In the genomic region with DNA sequence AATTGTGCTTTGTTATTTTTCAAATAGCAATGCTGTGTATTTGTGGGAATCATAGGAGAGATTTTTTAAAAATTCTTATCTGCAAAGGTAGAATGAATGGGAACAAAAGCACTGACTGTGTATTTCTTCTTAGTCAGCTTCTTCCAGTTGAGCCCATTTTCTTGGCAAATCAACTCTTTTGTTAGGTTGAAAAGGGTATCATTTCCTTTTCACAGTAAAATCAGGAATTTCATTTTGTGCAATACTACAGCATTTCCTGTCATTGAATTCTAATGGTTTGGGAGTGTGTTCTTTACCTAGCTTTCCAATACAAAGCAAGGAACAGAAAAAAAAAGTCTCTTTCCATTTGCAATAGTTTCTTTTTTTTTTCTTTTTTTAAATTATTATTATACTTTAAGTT, we compare ENCODE assay signal across 10 cellular contexts. TPM values are rescaled to one million over a fixed set of nuclear protein-coding genes. Genes with fewer than 3 reads are reported as not detected.
A peak's percentile ranks its signal among the peaks of the same experiment; 100 is the strongest.
DNase-seq lines count a peak whose midpoint lies in the region; ATAC-seq and TF ChIP-seq lines count a peak whose summit lies in the region.
"Had no signal": no experiment of that assay in that cellular context is flagged by ENCODE, and none has a peak within 500 bp of the region (broad histone marks: within the 10 kb centered on the region; RNA-seq: fewer than 3 reads in every experiment).

No MANE protein-coding gene starts in this region.

- TF ChIP-seq CTCF in fibroblast of pulmonary artery (IDR thresholded peaks at IDR 0.05; ENCODE audit: low read length, missing control alignments) = no peak

- H3K9me3 Mint-ChIP-seq in activated CD4-positive, alpha-beta T cell treated with anti-CD3 and anti-CD28 coated beads, Interleukin-2, amount 10 ng/mL, durations not matched to agents 7 days and 5 days = no peaks in the 10 kb centered on the region
- H3K9me3 Mint-ChIP-seq in activated CD8-positive, alpha-beta T cell treated with anti-CD3 and anti-CD28 coated beads, Interleukin-2, amount 10 ng/mL, durations not matched to agents 7 days and 5 days (ENCODE audit: insufficient read depth) = no peaks in the 10 kb centered on the region
- H3K9me3 Mint-ChIP-seq in stimulated activated memory B cell treated with anti-CD40 and anti-IgM and Interleukin-4, amounts not matched to agents 10 μg/mL and 1 μg/mL and 100 μg/mL, for 72 hours = peaks cover 2% of the 10 kb centered on the region

- peaks cover 2% of the 10 kb centered on the region for H3K27me3 Mint-ChIP-seq in activated CD4-positive, alpha-beta T cell treated with anti-CD3 and anti-CD28 coated beads, Interleukin-2, amount 10 ng/mL, durations not matched to agents 7 days and 5 days
- H3K27me3 Mint-ChIP-seq in activated CD8-positive, alpha-beta T cell treated with anti-CD3 and anti-CD28 coated beads, Interleukin-2, amount 10 ng/mL, durations not matched to agents 7 days and 5 days (ENCODE audit: low read depth) = peaks cover 2% of the 10 kb centered on the region
- peaks cover 4% of the 10 kb centered on the region for H3K27me3 Mint-ChIP-seq in stimulated activated memory B cell treated with anti-CD40 and anti-IgM and Interleukin-4, amounts not matched to agents 10 μg/mL and 1 μg/mL and 100 μg/mL, for 72 hours

- peaks cover 4% of the 10 kb centered on the region for H3K36me3 Mint-ChIP-seq in activated CD4-positive, alpha-beta T cell treated with anti-CD3 and anti-CD28 coated beads, Interleukin-2, amount 10 ng/mL, durations not matched to agents 7 days and 5 days (ENCODE audit: low read depth)
- no peaks in the 10 kb centered on the region for H3K36me3 Mint-ChIP-seq in activated CD8-positive, alpha-beta T cell treated with anti-CD3 and anti-CD28 coated beads, Interleukin-2, amount 10 ng/mL, durations not matched to agents 7 days and 5 days (ENCODE audit: low read depth)
- peaks cover 2% of the 10 kb centered on the region for H3K36me3 Mint-ChIP-seq in stimulated activated memory B cell treated with anti-CD40 and anti-IgM and Interleukin-4, amounts not matched to agents 10 μg/mL and 1 μg/mL and 100 μg/mL, for 72 hours

- no peak overlapping the region for H3K4me3 ChIP-seq in fibroblast of pulmonary artery (replicated peaks; ENCODE audit: low read depth, low read length)

- POLR2A ChIA-PET in activated CD4-positive, alpha-beta T cell treated with anti-CD3 and anti-CD28 coated beads, Interleukin-2, amount 10 ng/mL, durations not matched to agents 7 days and 5 days (lab: Charles Lee) = no interaction called here
- POLR2A ChIA-PET in activated CD8-positive, alpha-beta T cell treated with anti-CD3 and anti-CD28 coated beads, Interleukin-2, amount 10 ng/mL, durations not matched to agents 7 days and 5 days (lab: Charles Lee) = interaction anchor here (1.4 to 4.1 kb wide), 3 partner anchors 15 to 320 kb away, joined by 4 to 26 read pairs (median 13); a partner anchor contains a TSS

- peaks cover 38% of the 10 kb centered on the region for H3K4me1 Mint-ChIP-seq in activated CD4-positive, alpha-beta T cell treated with anti-CD3 and anti-CD28 coated beads, Interleukin-2, amount 10 ng/mL, durations not matched to agents 7 days and 5 days
- H3K4me1 Mint-ChIP-seq in activated CD8-positive, alpha-beta T cell treated with anti-CD3 and anti-CD28 coated beads, Interleukin-2, amount 10 ng/mL, durations not matched to agents 7 days and 5 days (ENCODE audit: low read depth) = peaks cover 26% of the 10 kb centered on the region
- H3K4me1 Mint-ChIP-seq in stimulated activated memory B cell treated with anti-CD40 and anti-IgM and Interleukin-4, amounts not matched to agents 10 μg/mL and 1 μg/mL and 100 μg/mL, for 72 hours = peaks cover 20% of the 10 kb centered on the region

- DNase-seq in activated CD4-positive, alpha-beta T cell treated with anti-CD3 and anti-CD28 coated beads, Interleukin-2, amount 10 ng/mL, durations not matched to agents 7 days and 5 days = no peak
- DNase-seq in activated CD4-positive, alpha-beta T cell treated with anti-CD3 and anti-CD28 coated beads, Interleukin-2, amount 50 U/mL, for 4 hours = no peak
- no peak for DNase-seq in activated CD8-positive, alpha-beta T cell treated with anti-CD3 and anti-CD28 coated beads, Interleukin-2, amount 10 ng/mL, durations not matched to agents 7 days and 5 days
- DNase-seq in fibroblast of pulmonary artery (ENCODE audit: low read depth) = peak; percentile 49
- no peak for DNase-seq in NCI-H1048 (lab: John Stamatoyannopoulos, UW)
- no peak for DNase-seq in AG08395 (ENCODE audit: low spot score)
- DNase-seq: effector CD8-positive, alpha-beta T cell; NCI-H1105 had no signal

- no peak for ATAC-seq in activated CD8-positive, alpha-beta T cell treated with anti-CD3 and anti-CD28 coated beads, Interleukin-2, amount 10 ng/mL, durations not matched to agents 7 days and 5 days
- ATAC-seq in stimulated activated memory B cell treated with anti-CD40 and anti-IgM and Interleukin-4, amounts not matched to agents 10 μg/mL and 1 μg/mL and 100 μg/mL, for 72 hours = no peak
- no peak for ATAC-seq in GM19452 (IDR thresholded peaks at IDR 0.05; ENCODE audit: unreplicated experiment)

- CTCF ChIA-PET in activated CD4-positive, alpha-beta T cell treated with anti-CD3 and anti-CD28 coated beads, Interleukin-2, amount 10 ng/mL, durations not matched to agents 7 days and 5 days (lab: Charles Lee) = interaction anchor here (1.2 to 2.1 kb wide), 5 partner anchors 8 to 148 kb away, joined by 3 to 12 read pairs (median 4); no protein-coding TSS in a partner anchor
- CTCF ChIA-PET in activated CD8-positive, alpha-beta T cell treated with anti-CD3 and anti-CD28 coated beads, Interleukin-2, amount 10 ng/mL, durations not matched to agents 7 days and 5 days (lab: Charles Lee) = interaction anchor here (0.8 to 4.6 kb wide), 4 partner anchors 9 to 117 kb away, joined by 4 to 51 read pairs (median 5); a partner anchor contains a TSS

- H3K27ac Mint-ChIP-seq in activated CD4-positive, alpha-beta T cell treated with anti-CD3 and anti-CD28 coated beads, Interleukin-2, amount 10 ng/mL, durations not matched to agents 7 days and 5 days = peak overlapping the region; percentile 100
- H3K27ac Mint-ChIP-seq in activated CD8-positive, alpha-beta T cell treated with anti-CD3 and anti-CD28 coated beads, Interleukin-2, amount 10 ng/mL, durations not matched to agents 7 days and 5 days = peak overlapping the region; percentile 98
- peak overlapping the region; percentile 96 for H3K27ac Mint-ChIP-seq in stimulated activated memory B cell treated with anti-CD40 and anti-IgM and Interleukin-4, amounts not matched to agents 10 μg/mL and 1 μg/mL and 100 μg/mL, for 72 hours

- peak overlapping the region; percentile 98 for H3K4me3 Mint-ChIP-seq in activated CD4-positive, alpha-beta T cell treated with anti-CD3 and anti-CD28 coated beads, Interleukin-2, amount 10 ng/mL, durations not matched to agents 7 days and 5 days
- peak overlapping the region; percentile 92 for H3K4me3 Mint-ChIP-seq in activated CD8-positive, alpha-beta T cell treated with anti-CD3 and anti-CD28 coated beads, Interleukin-2, amount 10 ng/mL, durations not matched to agents 7 days and 5 days
- H3K4me3 Mint-ChIP-seq in stimulated activated memory B cell treated with anti-CD40 and anti-IgM and Interleukin-4, amounts not matched to agents 10 μg/mL and 1 μg/mL and 100 μg/mL, for 72 hours = peak overlapping the region; percentile 98

RNA-seq across cellular contexts. Expression of a gene that starts 19.0 kb away (rescaled TPM):
- total RNA-seq in activated CD4-positive, alpha-beta T cell treated with anti-CD3 and anti-CD28 coated beads, Interleukin-2, amount 10 ng/mL, durations not matched to agents 7 days and 5 days = 10 to 100 TPM; 42.7 to 43.6 TPM
- total RNA-seq in activated CD8-positive, alpha-beta T cell treated with anti-CD3 and anti-CD28 coated beads, Interleukin-2, amount 10 ng/mL, durations not matched to agents 7 days and 5 days = 10 to 100 TPM; 34.5 to 34.9 TPM

RNA-seq across cellular contexts. Expression of a gene that starts 55.0 kb away (rescaled TPM):
- 1 to 10 TPM; 1.5 to 1.6 TPM for total RNA-seq in activated CD4-positive, alpha-beta T cell treated with anti-CD3 and anti-CD28 coated beads, Interleukin-2, amount 10 ng/mL, durations not matched to agents 7 days and 5 days
- total RNA-seq in activated CD8-positive, alpha-beta T cell treated with anti-CD3 and anti-CD28 coated beads, Interleukin-2, amount 10 ng/mL, durations not matched to agents 7 days and 5 days = 1 to 10 TPM; 1.6 to 1.8 TPM
